22 cellular contexts compared by ENCODE assay signal in the genomic region with DNA sequence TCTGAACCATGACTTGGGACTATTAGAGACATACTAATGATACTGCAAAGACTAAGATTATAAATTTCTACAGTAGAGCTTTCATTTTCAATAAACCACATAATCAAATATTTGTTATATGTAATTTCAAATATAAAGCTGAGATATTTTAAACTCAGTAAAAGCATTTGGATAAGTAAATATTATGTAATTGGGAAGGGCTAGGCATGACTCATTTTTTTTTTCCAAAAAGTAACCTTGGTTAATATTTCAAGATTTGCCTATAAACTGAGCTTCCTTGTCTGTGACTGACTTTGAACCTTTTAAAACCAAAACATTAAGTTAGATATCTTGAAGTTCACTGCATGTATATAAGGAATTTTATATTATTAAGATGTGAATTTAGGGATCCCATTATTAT.
DNase-seq lines count a peak whose midpoint lies in the region; ATAC-seq, FAIRE-seq and TF ChIP-seq lines count a peak whose summit lies in the region.
"Had no signal": no experiment of that assay in that cellular context is flagged by ENCODE, and none has a peak within 500 bp of the region (broad histone marks: within the 10 kb centered on the region; RNA-seq: fewer than 3 reads in every experiment).

No MANE protein-coding gene starts in this region.

- dilution Hi-C loops in IMR-90 (cut with HindIII; ENCODE audit: low sequenced_read_pairs, unreplicated experiment): no loop called here

- H3K56ac ChIP-seq in IMR-90 (ENCODE audit: extremely low read depth, insufficient read depth, low read length): 0 out of 2 replicates have a peak overlapping the region, but pooled peaks have one; percentile 35

- no peaks in the 10 kb centered on the region for H3K36me3 ChIP-seq in IMR-90 (ENCODE audit: control insufficient read depth, insufficient read depth, low read length)
- no peaks in the 10 kb centered on the region for H3K36me3 ChIP-seq in fibroblast of lung (ENCODE audit: control insufficient read depth, insufficient read depth, low read length)
- no peaks in the 10 kb centered on the region for H3K36me3 ChIP-seq in small intestine (ENCODE audit: control insufficient read depth in 2 of 2, insufficient read depth in 2 of 2, low read length in 2 of 2)
- no peaks in the 10 kb centered on the region for H3K36me3 ChIP-seq in gastrocnemius medialis
- H3K36me3 ChIP-seq: BE2C, HAP-1 had no signal

- peak overlapping the region; percentile 69 for H3K4ac ChIP-seq in IMR-90 (ENCODE audit: low read depth, low read length)

- peak; percentile 10 for FAIRE-seq in small intestine (lab: Jason Lieb, UNC)
- FAIRE-seq: GM12892, GM18507, HepG2 had no signal

- H3K4me1 ChIP-seq in IMR-90 (ENCODE audit: control insufficient read depth, insufficient read depth, low read length): no peaks in the 10 kb centered on the region
- H3K4me1 ChIP-seq in fibroblast of lung (ENCODE audit: control insufficient read depth, extremely low read depth, insufficient read depth, low read length): no peaks in the 10 kb centered on the region
- H3K4me1 ChIP-seq in small intestine (ENCODE audit: control insufficient read depth in 2 of 2, insufficient read depth in 1 of 2, low read depth in 1 of 2, low read length in 1 of 2): no peaks in the 10 kb centered on the region
- H3K4me1 ChIP-seq in gastrocnemius medialis: no peaks in the 10 kb centered on the region
- H3K4me1 ChIP-seq: HAP-1 had no signal

- no peak overlapping the region for H3K4me2 ChIP-seq in IMR-90 (ENCODE audit: low read depth, low read length)
- peak overlapping the region; percentile 25 for H3K4me2 ChIP-seq in fibroblast of lung (ENCODE audit: extremely low read depth, insufficient read depth, low read length)

- CTCF ChIA-PET in IMR-90 (lab: Yijun Ruan, JAX): no interaction called here

- H3K14ac ChIP-seq in IMR-90 (replicated peaks; ENCODE audit: low read depth, low read length): 0 out of 2 replicates have a peak overlapping the region, but pooled peaks have one; percentile 44

- POLR2A ChIA-PET in IMR-90 (lab: Charles Lee; ENCODE audit: unreplicated experiment): no interaction called here

- no peak overlapping the region for H3K9ac ChIP-seq in IMR-90 (ENCODE audit: low read depth, low read length)
- no peak overlapping the region for H3K9ac ChIP-seq in fibroblast of lung (ENCODE audit: insufficient read depth, low read length)
- H3K9ac ChIP-seq: GM23248 had no signal

- H3K23ac ChIP-seq in IMR-90 (ENCODE audit: low read depth, low read length): no peak overlapping the region

- TF ChIP-seq CTCF in 22Rv1 (IDR thresholded peaks at IDR 0.05) (no peak), IMR-90 (conservative IDR thresholded peaks at IDR 0.05; ENCODE audit: low read depth, low read length) (no peak), fibroblast of lung (conservative IDR thresholded peaks at IDR 0.05 in 1 of 2, IDR thresholded peaks at IDR 0.05 in 1 of 2; ENCODE audit: low read depth in 1 of 2, low read length in 2 of 2) (no peak), GM10266 (IDR thresholded peaks at IDR 0.05; ENCODE audit: control insufficient read depth, insufficient read depth, low read depth, missing control alignments) (no peak), gastrocnemius medialis (IDR thresholded peaks at IDR 0.05 in 4 of 5, conservative IDR thresholded peaks at IDR 0.05 in 1 of 5) (no peak)

- H3K9me1 ChIP-seq in IMR-90 (ENCODE audit: insufficient read depth, low read length): no peaks in the 10 kb centered on the region; the same call in 1 of the 2 replicates

- in situ Hi-C loops in IMR-90 (cut with MboI; ENCODE audit: low sequenced_read_pairs) (loop anchor here (25.0 kb wide), 1 partner anchor 547 kb away; no protein-coding TSS in a partner anchor), gastrocnemius medialis (cut with MboI; ENCODE audit: low sequenced_read_pairs in 4 of 4) (no loop called here)

- H2BK120ac ChIP-seq in IMR-90 (ENCODE audit: low read depth, low read length): peak overlapping the region; percentile 72

- H4K20me1 ChIP-seq in IMR-90 (ENCODE audit: insufficient read depth, low read length) (no peaks in the 10 kb centered on the region), fibroblast of lung (ENCODE audit: control insufficient read depth, extremely low read depth, insufficient read depth, low read length) (no peaks in the 10 kb centered on the region)

- H2BK5ac ChIP-seq in IMR-90 (ENCODE audit: low read depth, low read length, poor library complexity, severe bottlenecking): no peak overlapping the region

- intact Hi-C loops in IMR-90 (cut with micrococcal nuclease) (no loop called here), gastrocnemius medialis (cut with DNase I; ENCODE audit: low total_unique reads) (no loop called here)

- ATAC-seq in IMR-90 (ENCODE audit: low read depth) (no peak), gastrocnemius medialis (no peak)
- ATAC-seq: HepG2 had no signal

- TF ChIP-seq RAD21 in IMR-90 (IDR thresholded peaks at IDR 0.05; ENCODE audit: low read length): no peak

- no TSS peak for BruUV-seq in IMR-90 (replicated peaks; lab: Mats Ljungman, UMichigan)

- no peaks in the 10 kb centered on the region for H3K79me2 ChIP-seq in fibroblast of lung (ENCODE audit: control insufficient read depth, insufficient read depth, low read length)

- no peak for DNase-seq in IMR-90
- DNase-seq in fibroblast of lung (ENCODE audit: low read depth in 2 of 2): no peak
- DNase-seq in small intestine: no peak
- no peak for DNase-seq in dermis blood vessel endothelial cell
- no peak for DNase-seq in GM10266 (ENCODE audit: extremely low spot score)
- no peak for DNase-seq in gastrocnemius medialis
- DNase-seq: ACHN; BE2C; C1 segment of cervical spinal cord; CD4-positive, CD25-positive, alpha-beta regulatory T cell; CD8-positive, alpha-beta memory T cell; COR-L47; DMS 273 treated with DMSO at 0.1 percent for 48 hours; DMS53; DND-41; EL; GM23248 had no signal

- H2BK20ac ChIP-seq in IMR-90 (ENCODE audit: low read depth, low read length): no peak overlapping the region

- H3K27me3 ChIP-seq in IMR-90 (ENCODE audit: control insufficient read depth, insufficient read depth, low read length) (no peaks in the 10 kb centered on the region), fibroblast of lung (ENCODE audit: control insufficient read depth, insufficient read depth, low read length) (no peaks in the 10 kb centered on the region), small intestine (ENCODE audit: control insufficient read depth in 2 of 2, insufficient read depth in 2 of 2, low read length in 2 of 2) (no peaks in the 10 kb centered on the region), gastrocnemius medialis (no peaks in the 10 kb centered on the region)
- H3K27me3 ChIP-seq: BE2C had no signal

- H3K4me3 ChIP-seq in IMR-90 (ENCODE audit: insufficient read depth, low read depth, low read length) (no peak overlapping the region), fibroblast of lung (replicated peaks in 1 of 4; ENCODE audit: control extremely low read depth in 1 of 4, insufficient read depth in 1 of 4, low read depth in 3 of 4, low read length in 4 of 4) (no peak overlapping the region), small intestine (ENCODE audit: low read depth in 1 of 2, low read length in 2 of 2) (no peak overlapping the region), gastrocnemius medialis (no peak overlapping the region)
- H3K4me3 ChIP-seq: GM23248, HAP-1 had no signal

- H2AFZ ChIP-seq in IMR-90 (replicated peaks; ENCODE audit: low read length, poor library complexity) (no peak overlapping the region), fibroblast of lung (ENCODE audit: low read length) (no peak overlapping the region)
- H2AFZ ChIP-seq: GM23248 had no signal

- no peak overlapping the region for H4K5ac ChIP-seq in IMR-90 (ENCODE audit: low read depth, low read length)

- H2AK9ac ChIP-seq in IMR-90 (replicated peaks; ENCODE audit: low read depth, low read length, poor library complexity): no peak overlapping the region

- peak overlapping the region in 1 of 2 experiments; percentile 63; a peak in 2 of 4 replicates for H4K8ac ChIP-seq in IMR-90 (ENCODE audit: low read depth in 2 of 2, low read length in 2 of 2)

- H2BK15ac ChIP-seq in IMR-90 (ENCODE audit: low read depth, low read length): peak overlapping the region; percentile 91; the same call in 1 of the 3 replicates

- TF ChIP-seq POLR2A in IMR-90 (IDR thresholded peaks at IDR 0.05; ENCODE audit: low read depth, low read length) (no peak), gastrocnemius medialis (IDR thresholded peaks at IDR 0.05) (no peak)

- peak overlapping the region; percentile 71; the same call in 1 of the 2 replicates for H4K91ac ChIP-seq in IMR-90 (ENCODE audit: insufficient read depth, low read depth, low read length)

- no peak overlapping the region for H3K18ac ChIP-seq in IMR-90 (ENCODE audit: low read depth, low read length)

- H3K27ac ChIP-seq in 22Rv1 (peak overlapping the region; percentile 67), IMR-90 (ENCODE audit: insufficient read depth, low read length) (no peak overlapping the region; the same call in 1 of the 2 replicates), fibroblast of lung (ENCODE audit: insufficient read depth, low read length) (no peak overlapping the region), small intestine (ENCODE audit: low read depth in 1 of 2, low read length in 1 of 2) (no peak overlapping the region), gastrocnemius medialis (no peak overlapping the region)
- H3K27ac ChIP-seq: GM23248 had no signal

- no peaks in the 10 kb centered on the region for H3K79me1 ChIP-seq in IMR-90 (ENCODE audit: low read depth in 1 of 2, low read length in 2 of 2)

- peak overlapping the region; percentile 72; the same call in 1 of the 2 replicates for H2AK5ac ChIP-seq in IMR-90 (ENCODE audit: low read depth, low read length)

- no peaks in the 10 kb centered on the region for H3K9me3 ChIP-seq in IMR-90 (ENCODE audit: control insufficient read depth, insufficient read depth, low read length)
- H3K9me3 ChIP-seq in fibroblast of lung (ENCODE audit: control insufficient read depth, insufficient read depth, low read depth, low read length): no peaks in the 10 kb centered on the region
- no peaks in the 10 kb centered on the region for H3K9me3 ChIP-seq in small intestine (ENCODE audit: control insufficient read depth, low read depth)
- H3K9me3 ChIP-seq in gastrocnemius medialis: no peaks in the 10 kb centered on the region
- H3K9me3 ChIP-seq: BE2C, HAP-1 had no signal

TF ChIP-seq in IMR-90, 13 proteins besides CTCF, POLR2A, EP300 and RAD21 (continues in another document):
- no peak for TF ChIP-seq MAZ (IDR thresholded peaks at IDR 0.05; ENCODE audit: borderline replicate concordance, low read depth, low read length)
- TF ChIP-seq CEBPB (IDR thresholded peaks at IDR 0.05; ENCODE audit: low read depth, low read length): no peak
- TF ChIP-seq BHLHE40 (IDR thresholded peaks at IDR 0.05; ENCODE audit: low read depth, low read length): no peak
- no peak for TF ChIP-seq RCOR1 (IDR thresholded peaks at IDR 0.05; ENCODE audit: insufficient replicate concordance, low read length)
